8 cellular contexts compared by ENCODE assay signal in the genomic region with DNA sequence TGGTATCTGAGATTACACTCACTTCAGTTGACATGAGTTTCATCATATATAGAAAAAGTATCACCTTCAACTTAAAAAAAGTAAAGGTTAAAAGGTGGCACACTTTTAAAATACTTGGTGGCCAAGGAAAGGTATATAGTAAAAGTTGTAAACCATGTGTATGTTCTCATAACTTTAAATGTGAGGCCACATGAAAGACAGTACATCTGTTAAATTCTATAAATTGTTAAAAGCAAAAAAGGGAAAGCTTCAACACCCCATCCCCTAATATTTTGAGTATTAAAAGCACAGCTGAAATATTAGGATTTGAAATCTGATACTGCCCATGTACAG. TPM values are rescaled to one million over a fixed set of nuclear protein-coding genes. Genes with fewer than 3 reads are reported as not detected.
A peak's percentile ranks its signal among the peaks of the same experiment; 100 is the strongest.
DNase-seq lines count a peak whose midpoint lies in the region; ATAC-seq and TF ChIP-seq lines count a peak whose summit lies in the region.

No MANE protein-coding gene starts in this region.

- H3K27me3 ChIP-seq in AG04450 (ENCODE audit: control insufficient read depth, insufficient read depth, low read length), result no peaks in the 10 kb centered on the region

- TF ChIP-seq CTCF in AG04450 (IDR thresholded peaks at IDR 0.05; ENCODE audit: low read depth, low read length), result no peak
- TF ChIP-seq CTCF in nephron (IDR thresholded peaks at IDR 0.05; ENCODE audit: unreplicated experiment in 3 of 3), result no peak

- ATAC-seq in HG02571 (IDR thresholded peaks at IDR 0.05; ENCODE audit: unreplicated experiment) (no peak), HG02884 (IDR thresholded peaks at IDR 0.05; ENCODE audit: unreplicated experiment) (no peak)

- H3K27me3 Mint-ChIP-seq in nephron (ENCODE audit: low read depth), result no peaks in the 10 kb centered on the region

- H3K9me3 Mint-ChIP-seq in nephron, result no peaks in the 10 kb centered on the region

- CTCF ChIA-PET in AG04450 (lab: Charles Lee), result interaction anchor here (1.4 to 3.5 kb wide), 6 partner anchors 9 to 489 kb away, joined by 4 to 27 read pairs (median 12); no protein-coding TSS in a partner anchor

- H3K27ac ChIP-seq in AG04450 (ENCODE audit: low read depth, low read length) (no peak overlapping the region), KOPT-K1 (ENCODE audit: low read depth, low read length, poor library complexity, severe bottlenecking) (peak overlapping the region; percentile 4), cingulate gyrus (ENCODE audit: low read depth, low read length) (peak overlapping the region; percentile 98)

- peaks cover 50% of the 10 kb centered on the region for H3K4me1 Mint-ChIP-seq in nephron

- DNase-seq in AG04450 (ENCODE audit: low read depth, low spot score) (no peak), NCI-H1930 (lab: John Stamatoyannopoulos, UW) (no peak), cerebellum (ENCODE audit: low spot score) (no peak)

- H3K4me3 Mint-ChIP-seq in nephron, result peak overlapping the region; percentile 99 to 100 (median 99)

- H3K27ac Mint-ChIP-seq in nephron, result peak overlapping the region; percentile 84 to 100 (median 100)

- peaks cover 52% of the 10 kb centered on the region for H3K36me3 Mint-ChIP-seq in nephron (ENCODE audit: low read depth)

- peaks cover 3% of the 10 kb centered on the region; the same call in 1 of the 2 replicates for H3K9me3 ChIP-seq in AG04450 (ENCODE audit: control insufficient read depth, insufficient read depth, low read length)
- no peaks in the 10 kb centered on the region for H3K9me3 ChIP-seq in KOPT-K1 (ENCODE audit: insufficient read depth, low read length, poor library complexity, severe bottlenecking)

- peaks cover 57% of the 10 kb centered on the region for H3K36me3 ChIP-seq in KOPT-K1 (ENCODE audit: insufficient read depth, low read length)

- POLR2A ChIA-PET in AG04450 (lab: Yijun Ruan, JAX), result interaction anchor here (0.6 to 1.9 kb wide), 5 partner anchors 60 to 366 kb away, joined by 3 to 5 read pairs (median 5); no protein-coding TSS in a partner anchor

- H3K4me3 ChIP-seq in AG04450 (ENCODE audit: low read depth, low read length), result peak overlapping the region; percentile 79

RNA-seq across cellular contexts. Expression of a gene that starts 5.6 kb away (rescaled TPM):
- 20.3 and 28.6 TPM in 2 replicates for polyA plus RNA-seq in AG04450 (2011; rRNA removed)
- polyA minus RNA-seq in AG04450 (2011; rRNA and poly(A)+ RNA removed), result 38.5 and 53.5 TPM in 2 replicates
- total RNA-seq in cerebellum, result 96.2 TPM
